Comparison of ENCODE assay signal across 11 cellular contexts in genomic region chr17:4232168-4232813, GRCh38. TPM values are rescaled to one million over a fixed set of nuclear protein-coding genes. Genes with fewer than 3 reads are reported as not detected.
DNase-seq lines count a peak whose midpoint lies in the region; ATAC-seq and TF ChIP-seq lines count a peak whose summit lies in the region.
"Had no signal": no experiment of that assay in that cellular context is flagged by ENCODE, and none has a peak within 500 bp of the region (broad histone marks: within the 10 kb centered on the region; RNA-seq: fewer than 3 reads in every experiment).

No MANE protein-coding gene starts in this region.

- no peaks in the 10 kb centered on the region for H3K27me3 Mint-ChIP-seq in T-helper 2 cell treated with Interferon-gamma antibody and Interleukin-4, amounts not matched to agents 5 μg/mL and 100 μg/mL, for 36 hours (ENCODE audit: low read depth)

- H3K9me3 Mint-ChIP-seq in T-helper 2 cell treated with Interferon-gamma antibody and Interleukin-4, amounts not matched to agents 5 μg/mL and 100 μg/mL, for 36 hours: no peaks in the 10 kb centered on the region

- intact Hi-C loops in Right ventricle myocardium superior (cut with DNase I): no loop called here
- intact Hi-C loops in transverse colon (cut with DNase I; ENCODE audit: low total_unique reads): no loop called here

- no peak for ATAC-seq in Right ventricle myocardium superior (ENCODE audit: poor library complexity)
- no peak for ATAC-seq in HG02884 (IDR thresholded peaks at IDR 0.05; ENCODE audit: unreplicated experiment)
- no peak for ATAC-seq in GM18520 (IDR thresholded peaks at IDR 0.05; ENCODE audit: unreplicated experiment)

- in situ Hi-C loops in transverse colon (cut with MboI; ENCODE audit: low pct_ligation_motif_present in 1 of 4, low pct_unique_long_range_greater_than_20kb in 1 of 4, low sequenced_read_pairs in 3 of 4): no loop called here

- H3K36me3 ChIP-seq in right atrium auricular region (peaks cover 12% of the 10 kb centered on the region), transverse colon (peaks cover 0 to 6% (median 0%) of the 10 kb centered on the region in 4 donors)

- H3K4me1 Mint-ChIP-seq in T-helper 2 cell treated with Interferon-gamma antibody and Interleukin-4, amounts not matched to agents 5 μg/mL and 100 μg/mL, for 36 hours (ENCODE audit: low read depth): peaks cover 12% of the 10 kb centered on the region

- DNase-seq in right atrium auricular region (ENCODE audit: low spot score) (no peak), Right ventricle myocardium superior (no peak), fibroblast of peridontal ligament (ENCODE audit: extremely low read depth) (peak; percentile 82), transverse colon (no peak), activated gamma-delta T cell treated with Interleukin-2 at 50 U/mL for 16 hours (no peak)
- DNase-seq in T-helper 2 cell treated with Interferon-gamma antibody and Interleukin-4, amounts not matched to agents 5 μg/mL and 100 μg/mL, for 36 hours (ENCODE audit: low spot score): no peak
- DNase-seq: Calu3, NCI-H1048 had no signal

- H3K4me3 ChIP-seq in right atrium auricular region (no peak overlapping the region), transverse colon (no peak overlapping the region)
- H3K4me3 ChIP-seq: SJSA1 had no signal

- H3K4me3 Mint-ChIP-seq in T-helper 2 cell treated with Interferon-gamma antibody and Interleukin-4, amounts not matched to agents 5 μg/mL and 100 μg/mL, for 36 hours: no peak overlapping the region

- no peak for TF ChIP-seq EP300 in transverse colon (IDR thresholded peaks at IDR 0.05; ENCODE audit: low read depth)

- H3K27ac ChIP-seq in right atrium auricular region (peak overlapping the region; percentile 65 to 82), transverse colon (peak overlapping the region; percentile 75 to 86 (median 83))
- H3K27ac ChIP-seq: SJSA1 had no signal

- 54 to 68% methylated on average over 4 of the region's 4 CpGs for WGBS in transverse colon (ENCODE audit: low coverage in 1 of 2), 2 donors

- TF ChIP-seq CTCF in right atrium auricular region (IDR thresholded peaks at IDR 0.05) (no peak), transverse colon (IDR thresholded peaks at IDR 0.05) (no peak)

- H3K36me3 Mint-ChIP-seq in T-helper 2 cell treated with Interferon-gamma antibody and Interleukin-4, amounts not matched to agents 5 μg/mL and 100 μg/mL, for 36 hours (ENCODE audit: low read depth): peaks cover 36% of the 10 kb centered on the region

- peak overlapping the region; percentile 9 for H3K27ac Mint-ChIP-seq in T-helper 2 cell treated with Interferon-gamma antibody and Interleukin-4, amounts not matched to agents 5 μg/mL and 100 μg/mL, for 36 hours

- H3K9me3 ChIP-seq in right atrium auricular region (no peaks in the 10 kb centered on the region), transverse colon (no peaks in the 10 kb centered on the region)
- H3K9me3 ChIP-seq: SJSA1 had no signal

- H3K4me1 ChIP-seq in right atrium auricular region (peaks cover 0 to 51% of the 10 kb centered on the region in 2 donors), transverse colon (peaks cover 28 to 67% (median 45%) of the 10 kb centered on the region in 4 donors)

- TF ChIP-seq POLR2A in transverse colon (IDR thresholded peaks at IDR 0.05): no peak

- H3K27me3 ChIP-seq in right atrium auricular region (no peaks in the 10 kb centered on the region), transverse colon (no peaks in the 10 kb centered on the region)
- H3K27me3 ChIP-seq: SJSA1 had no signal

RNA-seq across cellular contexts. Expression of gene ANKFY1, which starts 31.5 kb away (rescaled TPM):
- total RNA-seq in right atrium auricular region (10 to 100 TPM; 13.9 to 16.7 TPM), Right ventricle myocardium superior (25.7 TPM), transverse colon (10 to 100 TPM; 53.0 to 69.9 (median 54.7) TPM)
